10 cellular contexts compared by ENCODE assay signal in genomic region chr7:140084972-140085371, GRCh38. TPM values are rescaled to one million over a fixed set of nuclear protein-coding genes. Genes with fewer than 3 reads are reported as not detected.
DNase-seq lines count a peak whose midpoint lies in the region; ATAC-seq and TF ChIP-seq lines count a peak whose summit lies in the region.
"Had no signal": no experiment of that assay in that cellular context is flagged by ENCODE, and none has a peak within 500 bp of the region (broad histone marks: within the 10 kb centered on the region; RNA-seq: fewer than 3 reads in every experiment).

No MANE protein-coding gene starts in this region.

- no peak for TF ChIP-seq CTCF in colonic mucosa (IDR thresholded peaks at IDR 0.05)
- no peak for TF ChIP-seq CTCF in lower leg skin (IDR thresholded peaks at IDR 0.05)
- no peak for TF ChIP-seq CTCF in GM23338 (conservative IDR thresholded peaks at IDR 0.05; ENCODE audit: low read depth in 2 of 2)

- CTCF ChIA-PET in CD8-positive, alpha-beta memory T cell (lab: Charles Lee), result no interaction called here

- POLR2A ChIA-PET in CD8-positive, alpha-beta memory T cell (lab: Charles Lee), result interaction anchor here (1.2 kb wide), 1 partner anchor 22 kb away, joined by 4 read pairs; the partner anchor contains the start of gene PARP12

- no peak overlapping the region for H2AFZ ChIP-seq in GM23338

- no peaks in the 10 kb centered on the region for H3K9me3 Mint-ChIP-seq in CD8-positive, alpha-beta memory T cell
- H3K9me3 Mint-ChIP-seq in GM23338, result no peaks in the 10 kb centered on the region

- peak overlapping the region; percentile 60 to 93 (median 78) for H3K27ac Mint-ChIP-seq in CD8-positive, alpha-beta memory T cell
- H3K27ac Mint-ChIP-seq in GM23338, result no peak overlapping the region

- H4K20me1 ChIP-seq in GM23338 (replicated peaks; ENCODE audit: insufficient read depth), result no peaks in the 10 kb centered on the region

- no peak overlapping the region for H3K4me2 ChIP-seq in GM23338

- peak overlapping the region; percentile 9 to 89 (median 60) for H3K4me3 Mint-ChIP-seq in CD8-positive, alpha-beta memory T cell
- no peak overlapping the region for H3K4me3 Mint-ChIP-seq in GM23338

- intact Hi-C loops in colonic mucosa (cut with DNase I) (no loop called here), lower leg skin (cut with DNase I; ENCODE audit: low total_unique reads) (loop anchor here (10.0 kb wide), 1 partner anchor 1880 kb away; no protein-coding TSS in a partner anchor)

- H3K27me3 ChIP-seq in CD8-positive, alpha-beta memory T cell (ENCODE audit: insufficient read depth, low read length, poor library complexity, severe bottlenecking), result no peaks in the 10 kb centered on the region
- H3K27me3 ChIP-seq in colonic mucosa (no peaks in the 10 kb centered on the region), GM23338 (ENCODE audit: insufficient read depth) (no peaks in the 10 kb centered on the region)

- peak; percentile 94 for ATAC-seq in GM19372 (IDR thresholded peaks at IDR 0.05; ENCODE audit: low read depth, unreplicated experiment)
- ATAC-seq in HG03175 (IDR thresholded peaks at IDR 0.05; ENCODE audit: unreplicated experiment), result peak; percentile 97
- ATAC-seq in GM23338, result no peak

- H3K4me3 ChIP-seq in CD8-positive, alpha-beta memory T cell (ENCODE audit: low read length), result no peak overlapping the region
- no peak overlapping the region for H3K4me3 ChIP-seq in colonic mucosa
- H3K4me3 ChIP-seq in lower leg skin (ENCODE audit: low read depth, poor library complexity, severe bottlenecking), result no peak overlapping the region
- no peak overlapping the region for H3K4me3 ChIP-seq in GM23338

- no peak for TF ChIP-seq POLR2A in lower leg skin (IDR thresholded peaks at IDR 0.05)

- 46 to 59% methylated on average over 8 of the region's 8 CpGs for WGBS in lower leg skin, 2 donors

- peaks cover 0 to 8% (median 2%) of the 10 kb centered on the region in 3 donors for H3K36me3 Mint-ChIP-seq in CD8-positive, alpha-beta memory T cell
- no peaks in the 10 kb centered on the region for H3K36me3 Mint-ChIP-seq in GM23338 (ENCODE audit: low read depth)

- no peaks in the 10 kb centered on the region for H3K9me3 ChIP-seq in CD8-positive, alpha-beta memory T cell (ENCODE audit: low read length)
- H3K9me3 ChIP-seq in colonic mucosa, result no peaks in the 10 kb centered on the region

- H3F3A ChIP-seq in GM23338 (replicated peaks; ENCODE audit: low read depth), result no peaks in the 10 kb centered on the region

- H3K9ac ChIP-seq in colonic mucosa (ENCODE audit: low read depth in 2 of 2, low read length in 2 of 2), result no peak overlapping the region

- H3K4me1 ChIP-seq in CD8-positive, alpha-beta memory T cell (ENCODE audit: insufficient read depth, low read length), result peaks cover 17% of the 10 kb centered on the region
- H3K4me1 ChIP-seq in colonic mucosa (no peaks in the 10 kb centered on the region), GM23338 (ENCODE audit: insufficient read depth) (peaks cover 5% of the 10 kb centered on the region)

- no peaks in the 10 kb centered on the region for H3K27me3 Mint-ChIP-seq in CD8-positive, alpha-beta memory T cell
- peaks cover 3% of the 10 kb centered on the region for H3K27me3 Mint-ChIP-seq in GM23338 (ENCODE audit: insufficient read depth, low read depth, poor library complexity)

- H3K36me3 ChIP-seq in CD8-positive, alpha-beta memory T cell (ENCODE audit: insufficient read depth, low read length), result no peaks in the 10 kb centered on the region
- H3K36me3 ChIP-seq in colonic mucosa (no peaks in the 10 kb centered on the region), GM23338 (ENCODE audit: insufficient read depth) (no peaks in the 10 kb centered on the region)

- H3K4me1 Mint-ChIP-seq in CD8-positive, alpha-beta memory T cell, result peaks cover 36 to 42% (median 40%) of the 10 kb centered on the region in 3 donors
- peaks cover 13% of the 10 kb centered on the region for H3K4me1 Mint-ChIP-seq in GM23338

- no peaks in the 10 kb centered on the region for H3K79me2 ChIP-seq in GM23338 (replicated peaks; ENCODE audit: insufficient read depth)

- no peaks in the 10 kb centered on the region for H3K9me2 ChIP-seq in GM23338 (ENCODE audit: insufficient read depth)

- peak in 2 of 5 donors; percentile 23 to 66 for DNase-seq in CD8-positive, alpha-beta memory T cell
- peak; percentile 27 for DNase-seq in activated effector memory CD4-positive, alpha-beta T cell treated with Interleukin-2 at 50 U/mL for 16 hours
- DNase-seq in colonic mucosa (no peak), lower leg skin (ENCODE audit: low spot score in 2 of 2) (no peak), NCI-H2227 treated with DMSO at 0.1 percent for 48 hours (lab: John Stamatoyannopoulos, UW) (no peak), GM23338 (ENCODE audit: low spot score) (no peak)
- DNase-seq: DMS 273 treated with DMSO at 0.1 percent for 48 hours, right cardiac atrium had no signal

- peak overlapping the region; percentile 38 for H3K27ac ChIP-seq in CD8-positive, alpha-beta memory T cell (ENCODE audit: low read depth, low read length)
- H3K27ac ChIP-seq in colonic mucosa (no peak overlapping the region), GM23338 (ENCODE audit: low read depth) (no peak overlapping the region)

TF ChIP-seq in GM23338, 12 proteins besides CTCF, POLR2A, EP300 and RAD21 (continues in another document):
- TF ChIP-seq JUNB (IDR thresholded peaks at IDR 0.05; ENCODE audit: unreplicated experiment), result no peak
- TF ChIP-seq ZNF114 (CRISPR knock-in tag; IDR thresholded peaks at IDR 0.05), result no peak
- TF ChIP-seq ETS1 (IDR thresholded peaks at IDR 0.05), result no peak
- no peak for TF ChIP-seq CREB1 (CRISPR knock-in tag; IDR thresholded peaks at IDR 0.05; ENCODE audit: low read depth)
- TF ChIP-seq REST (IDR thresholded peaks at IDR 0.05; ENCODE audit: unreplicated experiment), result no peak

RNA-seq across cellular contexts. Expression of gene PARP12, which starts 22.2 kb away (rescaled TPM):
- total RNA-seq in CD8-positive, alpha-beta memory T cell, result 10 to 100 TPM; 24.7 to 27.9 TPM
- polyA plus RNA-seq in CD8-positive, alpha-beta memory T cell, result 34.0 TPM
- total RNA-seq in colonic mucosa (10 to 100 TPM; 33.9 to 39.2 TPM), lower leg skin (10 to 100 TPM; 17.8 to 21.5 (median 18.5) TPM)
- 7.8 and 10.3 TPM in 2 replicates for total RNA-seq in GM23338 (2014; rRNA removed; shearing (Covaris generic))
- polyA plus RNA-seq in GM23338 (2016; fragmentation: Nextera tagmentation; extraction: Ambion mirVana), result 2.7 and 3.7 TPM in 2 replicates
